In the genomic region with DNA sequence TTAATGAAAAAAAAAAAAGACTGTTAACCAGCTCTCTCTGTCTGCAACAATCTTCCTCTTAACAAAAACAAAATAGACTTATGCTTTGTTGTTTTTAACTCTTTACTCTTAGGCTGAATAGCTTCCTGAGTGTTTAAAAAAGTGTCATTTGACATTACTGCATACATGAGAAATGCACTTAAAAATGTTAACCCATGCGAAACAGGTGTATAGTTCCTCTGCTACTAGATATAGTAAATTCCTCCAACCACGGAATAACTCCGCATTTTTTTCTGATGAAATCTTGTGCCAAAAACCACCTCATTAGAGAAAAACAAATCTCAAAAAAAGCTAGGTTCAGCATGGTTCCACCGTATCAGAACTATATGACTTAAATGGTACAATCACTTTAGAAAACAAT, we compare ENCODE assay signal across 15 cellular contexts.
"Had no signal": no experiment of that assay in that cellular context is flagged by ENCODE, and none has a peak within 500 bp of the region (broad histone marks: within the 10 kb centered on the region; RNA-seq: fewer than 3 reads in every experiment).

No MANE protein-coding gene starts in this region.

- ATAC-seq: SK-N-SH treated with all-trans-retinoic acid at 6 μM for 48 hours had no signal

- H3K27ac ChIP-seq: RWPE1 had no signal

- H3K27me3 ChIP-seq: MG63 had no signal

- H3K4me3 ChIP-seq: MG63 had no signal

- H3K9me3 ChIP-seq: MG63 had no signal

- DNase-seq: KBM-7, MG63, NCI-H1092, NCI-H1436, NCI-H187, NCI-H2029, NCI-H2081 treated with DMSO at 0.1 percent for 48 hours, NCI-H2171, NCI-H226, NCI-H510A, NCI-H524 treated with DMSO at 0.1 percent for 48 hours, NCI-H69, NCI-H774 had no signal

- H3K36me3 ChIP-seq: MG63 had no signal
